Comparison of ENCODE assay signal across 16 cellular contexts in the genomic region with DNA sequence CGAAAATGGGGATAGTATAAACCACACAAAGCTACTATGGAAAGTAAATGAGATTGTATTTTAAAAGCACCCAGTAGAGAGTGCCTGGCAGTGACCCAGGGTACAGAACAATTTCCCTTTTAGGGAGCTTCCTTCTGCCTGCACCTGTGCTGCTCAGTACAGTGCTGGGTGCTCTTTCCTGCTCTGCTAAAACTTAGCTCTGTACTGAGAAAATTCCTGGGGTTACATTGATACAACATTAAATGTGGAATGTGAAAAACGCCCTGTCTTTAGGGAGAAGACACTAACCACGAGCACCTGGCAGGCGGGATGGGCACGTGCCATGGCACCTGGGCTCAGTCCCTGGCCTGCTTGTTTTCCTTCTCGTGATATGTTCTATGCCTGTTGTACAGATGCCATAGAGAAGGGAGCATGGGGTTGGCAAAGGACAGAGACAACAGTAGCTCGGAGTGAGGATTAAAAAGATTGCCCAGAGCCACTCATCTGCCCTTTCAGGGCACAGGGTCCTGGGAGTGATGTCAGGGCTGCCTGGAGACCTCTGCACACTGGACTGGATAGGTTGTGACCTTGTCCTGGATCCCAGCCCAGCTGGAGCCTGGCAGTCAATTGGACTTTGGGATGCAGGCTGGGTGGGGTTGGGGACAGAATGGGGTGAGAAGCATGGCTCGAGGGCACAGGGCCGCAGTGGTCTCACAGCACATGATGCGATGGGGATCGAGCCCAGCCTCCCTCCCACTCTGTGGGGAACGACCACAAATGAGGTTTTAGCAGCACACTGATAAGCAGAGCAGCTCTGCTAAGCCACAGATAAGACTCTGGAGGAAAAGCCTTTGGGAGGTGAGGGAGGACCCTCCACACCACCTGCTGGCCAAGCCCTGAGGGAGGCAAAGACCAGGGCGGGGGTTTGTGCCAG. TPM values are rescaled to one million over a fixed set of nuclear protein-coding genes. Genes with fewer than 3 reads are reported as not detected.
DNase-seq lines count a peak whose midpoint lies in the region; ATAC-seq and TF ChIP-seq lines count a peak whose summit lies in the region.
"Had no signal": no experiment of that assay in that cellular context is flagged by ENCODE, and none has a peak within 500 bp of the region (broad histone marks: within the 10 kb centered on the region; RNA-seq: fewer than 3 reads in every experiment).

No MANE protein-coding gene starts in this region.

- H3K27ac Mint-ChIP-seq in Calu3 (ENCODE audit: unreplicated experiment) (peak overlapping the region; percentile 50), chondrocyte (ENCODE audit: unreplicated experiment) (peak overlapping the region; percentile 91), natural killer cell (peak overlapping the region in 1 of 2 donors; percentile 29), osteocyte (ENCODE audit: unreplicated experiment) (no peak overlapping the region)

- ATAC-seq in natural killer cell (peak in 2 of 3 donors; percentile 31 to 47), GM18858 (IDR thresholded peaks at IDR 0.05; ENCODE audit: unreplicated experiment) (no peak)

- intact Hi-C loops in Calu3 (cut with micrococcal nuclease; ENCODE audit: unreplicated experiment) = no loop called here
- intact Hi-C loops in natural killer cell (cut with micrococcal nuclease) = no loop called here

- H3K27me3 Mint-ChIP-seq in Calu3 (ENCODE audit: unreplicated experiment) (no peaks in the 10 kb centered on the region), chondrocyte (ENCODE audit: low read depth) (no peaks in the 10 kb centered on the region), natural killer cell (ENCODE audit: low read depth in 2 of 2) (no peaks in the 10 kb centered on the region), osteocyte (ENCODE audit: unreplicated experiment) (no peaks in the 10 kb centered on the region)

- peaks cover 10% of the 10 kb centered on the region for H3K36me3 Mint-ChIP-seq in Calu3 (ENCODE audit: insufficient read depth, unreplicated experiment)
- H3K36me3 Mint-ChIP-seq in chondrocyte (ENCODE audit: low read depth) = peaks cover 4% of the 10 kb centered on the region
- H3K36me3 Mint-ChIP-seq in natural killer cell = no peaks in the 10 kb centered on the region
- peaks cover 3% of the 10 kb centered on the region for H3K36me3 Mint-ChIP-seq in osteocyte (ENCODE audit: unreplicated experiment)

- H3K27ac ChIP-seq in RWPE1 = peak overlapping the region; percentile 75
- H3K27ac ChIP-seq: coronary artery, parathyroid adenoma had no signal

- CTCF ChIA-PET in Calu3 (lab: Charles Lee) = interaction anchor here (1.3 to 2.4 kb wide), 4 partner anchors 9 to 20 kb away, joined by 3 to 13 read pairs (median 3); a partner anchor contains a TSS
- CTCF ChIA-PET in RWPE1 (lab: Yijun Ruan, JAX) = interaction anchor here (1.0 kb wide), 1 partner anchor 9 kb away, joined by 3 read pairs; a partner anchor contains a TSS

- H3K4me1 Mint-ChIP-seq in Calu3 (ENCODE audit: low read depth, unreplicated experiment) (peaks cover 31% of the 10 kb centered on the region), chondrocyte (ENCODE audit: low read depth) (peaks cover 19% of the 10 kb centered on the region), natural killer cell (peaks cover 11 to 16% of the 10 kb centered on the region in 2 donors), osteocyte (ENCODE audit: unreplicated experiment) (peaks cover 9% of the 10 kb centered on the region)

- DNase-seq in Calu3 = no peak
- DNase-seq in RWPE1 (ENCODE audit: low spot score) = no peak
- DNase-seq in chondrocyte (ENCODE audit: low spot score) = no peak
- no peak for DNase-seq in natural killer cell
- DNase-seq in osteocyte (ENCODE audit: extremely low spot score, unreplicated experiment) = no peak
- DNase-seq in NCI-H748 treated with DMSO at 0.1 percent for 48 hours (lab: John Stamatoyannopoulos, UW) = no peak
- no peak for DNase-seq in HK-2 (ENCODE audit: unreplicated experiment)
- DNase-seq: DMS153; HCEC 1CT; NCI-H187 treated with DMSO at 0.1 percent for 48 hours; NK-92 treated with Interleukin-12 subunit alpha and Interleukin-12 subunit beta, amount 100 ng/mL, for 24 hours; stimulated activated CD4-positive, alpha-beta T cell treated with anti-CD3 and anti-CD28 coated beads, Interleukin-15, amount 100 ng/mL, for 24 hours had no signal

- POLR2A ChIA-PET in RWPE1 (lab: Yijun Ruan, JAX; ENCODE audit: low non-redundant PET) = no interaction called here

- TF ChIP-seq CTCF in Calu3 (IDR thresholded peaks at IDR 0.05; ENCODE audit: unreplicated experiment) (no peak), RWPE1 (conservative IDR thresholded peaks at IDR 0.05; ENCODE audit: low read depth) (no peak), chondrocyte (IDR thresholded peaks at IDR 0.05) (no peak), natural killer cell (IDR thresholded peaks at IDR 0.05) (no peak), osteocyte (IDR thresholded peaks at IDR 0.05) (no peak)

- no peaks in the 10 kb centered on the region for H3K9me3 Mint-ChIP-seq in Calu3 (ENCODE audit: low read depth, unreplicated experiment)
- no peaks in the 10 kb centered on the region for H3K9me3 Mint-ChIP-seq in chondrocyte (ENCODE audit: low read depth)
- no peaks in the 10 kb centered on the region for H3K9me3 Mint-ChIP-seq in natural killer cell
- H3K9me3 Mint-ChIP-seq in osteocyte (ENCODE audit: unreplicated experiment) = no peaks in the 10 kb centered on the region

- H3K4me3 Mint-ChIP-seq in Calu3 (ENCODE audit: low read depth, unreplicated experiment) (no peak overlapping the region), chondrocyte (ENCODE audit: unreplicated experiment) (no peak overlapping the region), natural killer cell (no peak overlapping the region), osteocyte (ENCODE audit: unreplicated experiment) (no peak overlapping the region)

- BruUV-seq in Calu3 (replicated peaks; lab: Mats Ljungman, UMichigan) = no TSS peak

RNA-seq across cellular contexts. Expression of a gene that starts 4.2 kb away (rescaled TPM):
- not detected in 2 replicates for total RNA-seq in Calu3 (2022)
- not detected in 3 replicates for total RNA-seq in chondrocyte
- total RNA-seq in natural killer cell = not detected
- not detected in 2 replicates for total RNA-seq in osteocyte
- total RNA-seq: fibroblast of lung had no signal

RNA-seq across cellular contexts. Expression of a gene that starts 9.1 kb away (rescaled TPM):
- 10.5 and 14.1 TPM in 2 replicates for total RNA-seq in Calu3 (2022)
- total RNA-seq in chondrocyte = 5.9 to 6.4 TPM (median 6.1 TPM) in 3 replicates
- total RNA-seq in natural killer cell = under 1 TPM; 0.09 to 0.34 (median 0.13) TPM
- 2.7 and 3.2 TPM in 2 replicates for total RNA-seq in osteocyte

RNA-seq across cellular contexts. Expression of a gene that starts 39.5 kb away (rescaled TPM):
- total RNA-seq in Calu3 (2022) = not detected in 2 replicates
- not detected in 3 replicates for total RNA-seq in chondrocyte
- total RNA-seq in natural killer cell = 100 to 1,000 TPM; 133 to 250 (median 143) TPM
- total RNA-seq in osteocyte = not detected in 2 replicates
- total RNA-seq: fibroblast of lung had no signal

Comparison
In these comparisons a context has a peak if more than half of its experiments do, and no peak if none do; other contexts are left out.
1. RNA of a gene that starts 39.5 kb away (total RNA-seq): 133 to 250 TPM in natural killer cell; not detected in Calu3, not detected in chondrocyte and not detected in osteocyte; every median in the first group is over 100 times any median in the second.